In genomic region chr2:238515411-238515810, GRCh38 we compare ENCODE assay signal across 28 cellular contexts.
DNase-seq lines count a peak whose midpoint lies in the region; ATAC-seq and TF ChIP-seq lines count a peak whose summit lies in the region.
"Had no signal": no experiment of that assay in that cellular context is flagged by ENCODE, and none has a peak within 500 bp of the region (broad histone marks: within the 10 kb centered on the region; RNA-seq: fewer than 3 reads in every experiment).

No MANE protein-coding gene starts in this region.

- TF ChIP-seq CTCF in AG10803 (conservative IDR thresholded peaks at IDR 0.05; ENCODE audit: low read length), result no peak
- no peak for TF ChIP-seq CTCF in osteoblast (IDR thresholded peaks at IDR 0.05; ENCODE audit: extremely low read depth, low read depth, low read length)
- no peak for TF ChIP-seq CTCF in left lung (IDR thresholded peaks at IDR 0.05)

- no peak overlapping the region for H3K27ac Mint-ChIP-seq in activated T-cell treated with anti-CD3 and anti-CD28 coated beads, Interleukin-2, amount 50 U/mL, for 72 hours
- H3K27ac Mint-ChIP-seq: CD8-positive, alpha-beta T cell; HFFc6 had no signal

- peaks cover 37% of the 10 kb centered on the region for H3F3A ChIP-seq in GM23248 (ENCODE audit: insufficient read depth)

- H3K27ac ChIP-seq in GM23248, result peak overlapping the region; percentile 41
- H3K27ac ChIP-seq in osteoblast (ENCODE audit: low read depth, low read length), result peak overlapping the region; percentile 7
- H3K27ac ChIP-seq in left lung, result no peak overlapping the region
- H3K27ac ChIP-seq: C4-2B had no signal

- H3K4me1 Mint-ChIP-seq in activated T-cell treated with anti-CD3 and anti-CD28 coated beads, Interleukin-2, amount 50 U/mL, for 72 hours (ENCODE audit: low read depth), result no peaks in the 10 kb centered on the region

- H3K36me3 ChIP-seq in GM23248 (ENCODE audit: low read depth) (no peaks in the 10 kb centered on the region), osteoblast (ENCODE audit: insufficient read depth, low read length) (no peaks in the 10 kb centered on the region), left lung (no peaks in the 10 kb centered on the region)
- H3K36me3 ChIP-seq: HAP-1, MG63 had no signal

- H3K4me1 ChIP-seq in GM23248 (ENCODE audit: insufficient read depth), result peaks cover 36% of the 10 kb centered on the region
- H3K4me1 ChIP-seq in osteoblast (ENCODE audit: insufficient read depth, low read length), result peaks cover 15% of the 10 kb centered on the region
- H3K4me1 ChIP-seq in left lung, result no peaks in the 10 kb centered on the region
- H3K4me1 ChIP-seq: Caco-2, HAP-1 had no signal

- H3K4me3 ChIP-seq in AG10803 (ENCODE audit: low read length) (no peak overlapping the region), GM23248 (no peak overlapping the region), osteoblast (ENCODE audit: insufficient read depth, low read length) (no peak overlapping the region), left lung (no peak overlapping the region)
- H3K4me3 ChIP-seq: HAP-1, MG63 had no signal

- H2AFZ ChIP-seq in GM23248 (no peak overlapping the region), osteoblast (ENCODE audit: low read length) (no peak overlapping the region)

- H3K9me3 Mint-ChIP-seq in activated T-cell treated with anti-CD3 and anti-CD28 coated beads, Interleukin-2, amount 50 U/mL, for 72 hours, result peaks cover 8 to 10% of the 10 kb centered on the region in 2 donors

- no peaks in the 10 kb centered on the region for H3K27me3 ChIP-seq in GM23248 (replicated peaks; ENCODE audit: insufficient read depth)
- H3K27me3 ChIP-seq in osteoblast (ENCODE audit: insufficient read depth, low read length), result no peaks in the 10 kb centered on the region
- H3K27me3 ChIP-seq in left lung, result no peaks in the 10 kb centered on the region
- H3K27me3 ChIP-seq: MG63 had no signal

- no peaks in the 10 kb centered on the region for H4K20me1 ChIP-seq in GM23248 (ENCODE audit: insufficient read depth)
- H4K20me1 ChIP-seq in osteoblast (ENCODE audit: insufficient read depth, low read length), result no peaks in the 10 kb centered on the region

- H3K27me3 Mint-ChIP-seq in activated T-cell treated with anti-CD3 and anti-CD28 coated beads, Interleukin-2, amount 50 U/mL, for 72 hours (ENCODE audit: low read depth), result no peaks in the 10 kb centered on the region

- no peak overlapping the region for H3K4me3 Mint-ChIP-seq in activated T-cell treated with anti-CD3 and anti-CD28 coated beads, Interleukin-2, amount 50 U/mL, for 72 hours
- H3K4me3 Mint-ChIP-seq: CD8-positive, alpha-beta T cell; HFFc6 had no signal

- DNase-seq in AG10803 (ENCODE audit: low read depth), result peak; percentile 79
- DNase-seq in GM23248, result peak; percentile 66
- peak; percentile 64 for DNase-seq in fibroblast of gingiva (ENCODE audit: low read depth)
- DNase-seq in osteoblast (ENCODE audit: insufficient read length, low spot score, missing footprints), result no peak
- no peak for DNase-seq in left lung
- DNase-seq in activated T-cell treated with anti-CD3 and anti-CD28 coated beads, Interleukin-2, amount 50 U/mL, for 72 hours, result no peak
- no peak for DNase-seq in D341Med (ENCODE audit: low spot score)
- DNase-seq: AML-193; Caco-2; CD8-positive, alpha-beta T cell; DMS 273 treated with DMSO at 0.1 percent for 48 hours; DMS79; GOT3; HFFc6; KBM-7; MG63; NCI-H1105 treated with DMSO at 0.1 percent for 48 hours; NCI-H146; NCI-H2029; NCI-H446; NCI-H524 treated with DMSO at 0.1 percent for 48 hours; NCI-H82; NK-92 treated with Interleukin-12 subunit alpha and Interleukin-12 subunit beta, amount 100 ng/mL, for 24 hours; PC-3; SK-N-SH had no signal

- ATAC-seq in left lung, result no peak
- no peak for ATAC-seq in GM21576 (IDR thresholded peaks at IDR 0.05; ENCODE audit: unreplicated experiment)
- no peak for ATAC-seq in activated T-cell treated with anti-CD3 and anti-CD28 coated beads, Interleukin-2, amount 50 U/mL, for 72 hours (replicated peaks in 1 of 2)
- ATAC-seq: CD8-positive, alpha-beta T cell; PC-3 had no signal

- H3K9me2 ChIP-seq in GM23248 (ENCODE audit: insufficient read depth), result no peaks in the 10 kb centered on the region
- H3K9me2 ChIP-seq: SK-N-SH had no signal

- peak overlapping the region; percentile 11 for H3K4me2 ChIP-seq in GM23248 (ENCODE audit: unreplicated experiment)
- H3K4me2 ChIP-seq in osteoblast (ENCODE audit: insufficient read depth, low read length), result no peak overlapping the region
- H3K4me2 ChIP-seq: SK-N-SH had no signal

- in situ Hi-C loops in GM23248 (cut with MboI), result loop anchor here (10.0 kb wide), 1 partner anchor 329 kb away; the partner anchor contains the start of gene TWIST2

- H3K79me2 ChIP-seq in GM23248 (ENCODE audit: insufficient read depth) (0 out of 2 replicates have a peak, but pooled peaks cover 4% of the 10 kb centered on the region), osteoblast (ENCODE audit: insufficient read depth, low read length) (peaks cover 5% of the 10 kb centered on the region)

- intact Hi-C loops in left lung (cut with DNase I), result no loop called here

- H3K9me3 ChIP-seq in GM23248 (ENCODE audit: low read depth) (no peaks in the 10 kb centered on the region), osteoblast (ENCODE audit: low read depth, low read length) (peaks cover 2% of the 10 kb centered on the region), left lung (peaks cover 0 to 24% of the 10 kb centered on the region in 2 donors)

- no peak overlapping the region for H3K9ac ChIP-seq in GM23248
- H3K9ac ChIP-seq: SK-N-SH had no signal

- H3K36me3 Mint-ChIP-seq in activated T-cell treated with anti-CD3 and anti-CD28 coated beads, Interleukin-2, amount 50 U/mL, for 72 hours (ENCODE audit: insufficient read depth in 2 of 2), result peaks cover 5 to 6% of the 10 kb centered on the region in 2 donors

- WGBS in GM23248 (ENCODE audit: low coverage in 1 of 2, low lambda C conversion rate in 2 of 2, missing lambda C conversion rate in 2 of 2), 2 experiments, result 7 to 10% methylated on average over 2 of the region's 2 CpGs

Comparison
In these comparisons a context has a peak if more than half of its experiments do, and no peak if none do; other contexts are left out.
1. DNase-seq: peak in AG10803 (single experiment), GM23248 (single experiment) and fibroblast of gingiva (single experiment); none in osteoblast (single experiment), left lung (0 of 2), activated T-cell treated with anti-CD3 and anti-CD28 coated beads, Interleukin-2, amount 50 U/mL, for 72 hours (0 of 2) and D341Med (single experiment).
2. H3K27ac ChIP-seq: peak in GM23248 (single experiment) and osteoblast (single experiment); none in left lung (0 of 2).